28 cellular contexts compared by ENCODE assay signal in genomic region chrX:152945021-152945979, GRCh38. TPM values are rescaled to one million over a fixed set of nuclear protein-coding genes. Genes with fewer than 3 reads are reported as not detected.
"Had no signal": no experiment of that assay in that cellular context is flagged by ENCODE, and none has a peak within 500 bp of the region (broad histone marks: within the 10 kb centered on the region; RNA-seq: fewer than 3 reads in every experiment).

No MANE protein-coding gene starts in this region.

- H3K27me3 ChIP-seq: gastrocnemius medialis, neutrophil, pancreas, testis, tibial nerve, upper lobe of left lung, vagina had no signal

- DNase-seq: effector CD8-positive, alpha-beta T cell; endodermal cell; foreskin fibroblast; gastrocnemius medialis; head of caudate nucleus; left ventricle myocardium superior; lower lobe of right lung; naive thymus-derived CD8-positive, alpha-beta T cell; nephron progenitor cell; stimulated activated CD4-positive, alpha-beta T cell treated with anti-CD3 and anti-CD28 coated beads, Interleukin-4, amount 100 ng/mL, for 4 hours; stimulated activated naive CD8-positive, alpha-beta T cell treated with anti-CD3 and anti-CD28 coated beads, Interleukin-15, Interleukin-2, amounts not matched to agents 100 U/mL and 50 U/mL, for 24 hours; substantia nigra; testis; upper lobe of left lung had no signal

- H3K27ac ChIP-seq: epithelial cell of prostate, gastrocnemius medialis, lower lobe of right lung, neutrophil, pancreas, testis, tibial nerve, upper lobe of left lung, vagina had no signal

- H3K27me3 Mint-ChIP-seq: naive thymus-derived CD8-positive, alpha-beta T cell; progenitor cell of endocrine pancreas; stimulated activated memory B cell treated with anti-CD40 and anti-IgM and Interleukin-4, amounts not matched to agents 10 μg/mL and 1 μg/mL and 100 μg/mL, for 72 hours had no signal

- H3K9me3 Mint-ChIP-seq: naive thymus-derived CD8-positive, alpha-beta T cell; stimulated activated memory B cell treated with anti-CD40 and anti-IgM and Interleukin-4, amounts not matched to agents 10 μg/mL and 1 μg/mL and 100 μg/mL, for 72 hours had no signal

- H3K36me3 ChIP-seq: gastrocnemius medialis, lower lobe of right lung, pancreas, upper lobe of left lung had no signal

- H3K9me3 ChIP-seq: gastrocnemius medialis, lower lobe of right lung, neutrophil, pancreas, testis, tibial nerve, upper lobe of left lung, vagina had no signal

- H3K4me1 ChIP-seq: testis, vagina had no signal

- H3K27ac Mint-ChIP-seq: endodermal cell; nephron progenitor cell; progenitor cell of endocrine pancreas; stimulated activated memory B cell treated with anti-CD40 and anti-IgM and Interleukin-4, amounts not matched to agents 10 μg/mL and 1 μg/mL and 100 μg/mL, for 72 hours had no signal

- H3K4me3 ChIP-seq: gastrocnemius medialis, lower lobe of right lung, pancreas, testis, tibial nerve, upper lobe of left lung, vagina had no signal

- ATAC-seq: esophagus mucosa; gastrocnemius medialis; left ventricle myocardium superior; lower lobe of right lung; naive thymus-derived CD8-positive, alpha-beta T cell; pancreas; sciatic nerve; stimulated activated memory B cell treated with anti-CD40 and anti-IgM and Interleukin-4, amounts not matched to agents 10 μg/mL and 1 μg/mL and 100 μg/mL, for 72 hours; stimulated activated naive CD8-positive, alpha-beta T cell treated with anti-CD3 and anti-CD28 coated beads, Interleukin-15, Interleukin-2, amounts not matched to agents 100 U/mL and 50 U/mL, for 24 hours had no signal

- H3K4me1 Mint-ChIP-seq: endodermal cell had no signal

- H3K4me3 Mint-ChIP-seq: endodermal cell; naive thymus-derived CD8-positive, alpha-beta T cell; nephron progenitor cell; stimulated activated memory B cell treated with anti-CD40 and anti-IgM and Interleukin-4, amounts not matched to agents 10 μg/mL and 1 μg/mL and 100 μg/mL, for 72 hours had no signal

RNA-seq across cellular contexts. Expression of gene PNMA5, which starts 48.6 kb away (rescaled TPM):
- total RNA-seq: esophagus mucosa; gastrocnemius medialis; glomerular endothelial cell; left ventricle myocardium superior; mesenteric fat pad; myocyte; naive thymus-derived CD8-positive, alpha-beta T cell; omental fat pad; pancreas; progenitor cell of endocrine pancreas; sciatic nerve; tibial nerve; upper lobe of left lung; vagina had no signal
- polyA plus RNA-seq: keratinocyte; naive thymus-derived CD8-positive, alpha-beta T cell; pancreas had no signal
